ENCODE assay signal across 14 cellular contexts in genomic region chr1:207817778-207818751, GRCh38.
DNase-seq lines count a peak whose midpoint lies in the region; ATAC-seq, FAIRE-seq and TF ChIP-seq lines count a peak whose summit lies in the region.
"Had no signal": no experiment of that assay in that cellular context is flagged by ENCODE, and none has a peak within 500 bp of the region (broad histone marks: within the 10 kb centered on the region; RNA-seq: fewer than 3 reads in every experiment).

No MANE protein-coding gene starts in this region.

- in situ Hi-C loops in mammary epithelial cell (cut with MboI; ENCODE audit: low sequenced_read_pairs in 2 of 2): no loop called here

- H3K4me3 ChIP-seq in mammary epithelial cell (replicated peaks in 1 of 3; ENCODE audit: insufficient read depth in 1 of 3, low read depth in 2 of 3, low read length in 3 of 3) (no peak overlapping the region), fibroblast of lung (replicated peaks in 1 of 4; ENCODE audit: control extremely low read depth in 1 of 4, insufficient read depth in 1 of 4, low read depth in 3 of 4, low read length in 4 of 4) (peak overlapping the region in 1 of 4 experiments; percentile 97), pancreas (peak overlapping the region in 3 of 4 donors; percentile 51 to 70 (median 66))

- H3K27ac ChIP-seq in mammary epithelial cell (ENCODE audit: insufficient read depth, low read depth, low read length): no peak overlapping the region
- H3K27ac ChIP-seq in fibroblast of lung (ENCODE audit: insufficient read depth, low read length): no peak overlapping the region
- peak overlapping the region in 3 of 4 donors; percentile 1 to 52 (median 5) for H3K27ac ChIP-seq in pancreas
- H3K27ac ChIP-seq: epithelial cell of prostate had no signal

- ATAC-seq in pancreas: peak in 2 of 4 donors; percentile 11 to 14
- no peak for ATAC-seq in HG02678 (IDR thresholded peaks at IDR 0.05; ENCODE audit: unreplicated experiment)
- no peak for ATAC-seq in GM18861 (IDR thresholded peaks at IDR 0.05; ENCODE audit: unreplicated experiment)
- ATAC-seq in GM19023 (IDR thresholded peaks at IDR 0.05; ENCODE audit: unreplicated experiment): no peak
- ATAC-seq: stimulated activated naive CD8-positive, alpha-beta T cell treated with anti-CD3 and anti-CD28 coated beads, Interleukin-15, Interleukin-2, amounts not matched to agents 100 U/mL and 50 U/mL, for 24 hours had no signal

- H3K27me3 ChIP-seq in mammary epithelial cell (ENCODE audit: insufficient read depth, low read length) (no peaks in the 10 kb centered on the region), fibroblast of lung (ENCODE audit: control insufficient read depth, insufficient read depth, low read length) (no peaks in the 10 kb centered on the region), pancreas (no peaks in the 10 kb centered on the region)
- H3K27me3 ChIP-seq: BE2C had no signal

- dilution Hi-C loops in mammary epithelial cell (cut with HindIII; ENCODE audit: low sequenced_read_pairs): no loop called here

- H3K36me3 Mint-ChIP-seq in MCF 10A (ENCODE audit: insufficient read depth, unreplicated experiment) (peaks cover 93% of the 10 kb centered on the region), progenitor cell of endocrine pancreas (ENCODE audit: insufficient read depth) (peaks cover 9% of the 10 kb centered on the region)

- POLR2A ChIA-PET in MCF 10A (lab: Yijun Ruan, JAX): interaction anchor here (0.6 to 6.9 kb wide), 10 partner anchors 8 to 276 kb away, joined by 3 to 102 read pairs (median 8); no protein-coding TSS in a partner anchor

- H3K9me3 ChIP-seq in mammary epithelial cell (replicated peaks; ENCODE audit: insufficient read depth, low read length) (no peaks in the 10 kb centered on the region), fibroblast of lung (ENCODE audit: control insufficient read depth, insufficient read depth, low read depth, low read length) (no peaks in the 10 kb centered on the region), pancreas (no peaks in the 10 kb centered on the region)
- H3K9me3 ChIP-seq: BE2C had no signal

- whole genome bisulfite sequencing in mammary epithelial cell (ENCODE audit: low coverage, missing lambda C conversion rate): 91% methylated on average over 23 of the region's 48 CpGs
- WGBS in pancreas, 2 donors: 61 to 65% methylated on average over 37 to 41 of the region's 48 CpGs

- H3K9me3 Mint-ChIP-seq in MCF 10A (ENCODE audit: unreplicated experiment) (no peaks in the 10 kb centered on the region), progenitor cell of endocrine pancreas (ENCODE audit: low read depth) (no peaks in the 10 kb centered on the region)

- CTCF ChIA-PET in MCF 10A (lab: Yijun Ruan, JAX): interaction anchor here (0.6 to 28.1 kb wide), 17 partner anchors 7 to 1949 kb away, joined by 3 to 790 read pairs (median 6); no protein-coding TSS in a partner anchor
- CTCF ChIA-PET in mammary epithelial cell (lab: Charles Lee; ENCODE audit: low non-redundant PET): no interaction called here

- H3K4me1 ChIP-seq in mammary epithelial cell (ENCODE audit: insufficient read depth, low read length) (peaks cover 12% of the 10 kb centered on the region), fibroblast of lung (ENCODE audit: control insufficient read depth, extremely low read depth, insufficient read depth, low read length) (peaks cover 36% of the 10 kb centered on the region), pancreas (peaks cover 18 to 60% (median 38%) of the 10 kb centered on the region in 3 donors)
- H3K4me1 ChIP-seq: BE2C had no signal

- H3K9ac ChIP-seq in mammary epithelial cell (ENCODE audit: insufficient read depth, low read length) (no peak overlapping the region), fibroblast of lung (ENCODE audit: insufficient read depth, low read length) (no peak overlapping the region)

- H3K27me3 Mint-ChIP-seq in MCF 10A (ENCODE audit: insufficient read depth, unreplicated experiment): no peaks in the 10 kb centered on the region
- H3K27me3 Mint-ChIP-seq in progenitor cell of endocrine pancreas: no peaks in the 10 kb centered on the region

- H3K4me3 Mint-ChIP-seq in MCF 10A (ENCODE audit: unreplicated experiment): peak overlapping the region; percentile 53
- H3K4me3 Mint-ChIP-seq in progenitor cell of endocrine pancreas (ENCODE audit: low read depth): no peak overlapping the region

- H3K4me1 Mint-ChIP-seq in MCF 10A (ENCODE audit: insufficient read depth, unreplicated experiment) (peaks cover 77% of the 10 kb centered on the region), progenitor cell of endocrine pancreas (ENCODE audit: low read depth) (peaks cover 1% of the 10 kb centered on the region)

- H4K20me1 ChIP-seq in mammary epithelial cell (ENCODE audit: insufficient read depth, low read length) (no peaks in the 10 kb centered on the region), fibroblast of lung (ENCODE audit: control insufficient read depth, extremely low read depth, insufficient read depth, low read length) (no peaks in the 10 kb centered on the region)

- intact Hi-C loops in MCF 10A (cut with micrococcal nuclease) (no loop called here), mammary epithelial cell (cut with micrococcal nuclease) (no loop called here), pancreas (cut with DNase I) (no loop called here)

- H3K4me2 ChIP-seq in mammary epithelial cell (ENCODE audit: insufficient read depth, low read depth, low read length) (no peak overlapping the region), fibroblast of lung (ENCODE audit: extremely low read depth, insufficient read depth, low read length) (peak overlapping the region; percentile 69)

- FAIRE-seq in pancreas (lab: Jason Lieb, UNC): no peak

- H3K79me2 ChIP-seq in mammary epithelial cell (ENCODE audit: insufficient read depth, low read length): peaks cover 58% of the 10 kb centered on the region
- peaks cover 34% of the 10 kb centered on the region for H3K79me2 ChIP-seq in fibroblast of lung (ENCODE audit: control insufficient read depth, insufficient read depth, low read length)

- H2AFZ ChIP-seq in mammary epithelial cell (ENCODE audit: low read depth, low read length): no peak overlapping the region
- no peak overlapping the region for H2AFZ ChIP-seq in fibroblast of lung (ENCODE audit: low read length)

- H3K27ac Mint-ChIP-seq in MCF 10A (ENCODE audit: low read depth, unreplicated experiment): peak overlapping the region; percentile 81
- H3K27ac Mint-ChIP-seq in progenitor cell of endocrine pancreas: no peak overlapping the region

- TF ChIP-seq CTCF in MCF 10A (IDR thresholded peaks at IDR 0.05; ENCODE audit: unreplicated experiment) (no peak), mammary epithelial cell (conservative IDR thresholded peaks at IDR 0.05 in 1 of 2, IDR thresholded peaks at IDR 0.05 in 1 of 2; ENCODE audit: extremely low read depth in 1 of 2, insufficient read depth in 1 of 2, low read depth in 1 of 2, low read length in 2 of 2) (no peak), fibroblast of lung (conservative IDR thresholded peaks at IDR 0.05 in 1 of 2, IDR thresholded peaks at IDR 0.05 in 1 of 2; ENCODE audit: low read depth in 1 of 2, low read length in 2 of 2) (no peak), pancreas (IDR thresholded peaks at IDR 0.05) (no peak), progenitor cell of endocrine pancreas (IDR thresholded peaks at IDR 0.05; ENCODE audit: unreplicated experiment) (no peak)

- peak; percentile 58 for DNase-seq in MCF 10A (ENCODE audit: unreplicated experiment)
- DNase-seq in mammary epithelial cell: no peak
- no peak for DNase-seq in fibroblast of lung (ENCODE audit: low read depth in 2 of 2)
- DNase-seq in pancreas: peak in 1 of 6 donors; percentile 55
- no peak for DNase-seq in progenitor cell of endocrine pancreas (ENCODE audit: low spot score, unreplicated experiment)
- DNase-seq: activated CD4-positive, alpha-beta T cell treated with anti-CD3 and anti-CD28 coated beads, Interleukin-2, amount 50 U/mL, for 1 hour; BE2C; GDM1; NCI-H187; stimulated activated naive CD8-positive, alpha-beta T cell treated with anti-CD3 and anti-CD28 coated beads, Interleukin-15, Interleukin-2, amounts not matched to agents 100 U/mL and 50 U/mL, for 24 hours had no signal

- peaks cover 9% of the 10 kb centered on the region for H3K36me3 ChIP-seq in mammary epithelial cell (ENCODE audit: insufficient read depth, low read length)
- H3K36me3 ChIP-seq in fibroblast of lung (ENCODE audit: control insufficient read depth, insufficient read depth, low read length): peaks cover 17% of the 10 kb centered on the region
- H3K36me3 ChIP-seq in pancreas: peaks cover 0 to 55% (median 32%) of the 10 kb centered on the region in 3 donors
- H3K36me3 ChIP-seq: BE2C had no signal

- BruUV-seq in MCF 10A (replicated peaks; lab: Mats Ljungman, UMichigan) (no TSS peak), mammary epithelial cell (replicated peaks; lab: Mats Ljungman, UMichigan) (no TSS peak)

Comparison
In these comparisons a context has a peak if more than half of its experiments do, and no peak if none do; other contexts are left out.
1. H3K27ac ChIP-seq: peak in pancreas (3 of 4); none in mammary epithelial cell (single experiment) and fibroblast of lung (single experiment).
2. H3K4me3 ChIP-seq: peak in pancreas (3 of 4); none in mammary epithelial cell (0 of 3).